Comparison of ENCODE assay signal across 8 cellular contexts in the genomic region with DNA sequence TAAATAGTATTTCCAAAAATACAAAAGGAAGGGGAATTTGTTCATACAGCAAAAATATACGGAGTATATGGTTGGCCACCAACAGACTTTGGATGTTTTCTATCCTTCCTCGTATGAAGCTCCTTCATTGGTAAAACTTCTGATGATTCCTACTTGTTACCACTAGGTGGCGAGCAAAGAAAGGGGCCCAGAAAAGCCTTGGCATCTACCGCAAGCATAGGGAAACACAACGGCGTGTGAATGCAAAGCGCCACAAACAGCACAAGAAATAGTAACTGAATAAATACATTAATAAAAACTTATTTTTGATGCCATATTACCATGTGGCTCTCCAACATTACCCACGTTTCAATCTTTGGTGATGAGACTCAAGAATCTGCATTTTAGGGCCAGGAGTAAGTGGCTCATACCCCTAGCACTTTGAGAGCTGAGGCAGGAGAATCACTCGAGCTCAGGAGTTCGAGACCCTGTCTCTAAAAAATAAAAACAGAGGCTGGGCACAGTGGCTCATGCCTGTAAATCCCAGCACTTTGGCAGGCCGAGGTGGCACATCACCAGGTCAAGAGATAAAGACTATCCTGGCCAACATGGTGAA. TPM values are rescaled to one million over a fixed set of nuclear protein-coding genes. Genes with fewer than 3 reads are reported as not detected.
DNase-seq lines count a peak whose midpoint lies in the region; ATAC-seq and TF ChIP-seq lines count a peak whose summit lies in the region.

No MANE protein-coding gene starts in this region.

- H3K27me3 ChIP-seq in adipocyte (replicated peaks; ENCODE audit: control insufficient read depth, insufficient read depth, low read length): no peaks in the 10 kb centered on the region
- H3K27me3 ChIP-seq in cardiac muscle cell: no peaks in the 10 kb centered on the region

- peaks cover 50% of the 10 kb centered on the region for H3K4me1 ChIP-seq in adipocyte (ENCODE audit: control insufficient read depth, insufficient read depth, low read length)
- H3K4me1 ChIP-seq in cardiac muscle cell (ENCODE audit: low read depth): peaks cover 4% of the 10 kb centered on the region

- H3K4me3 ChIP-seq in adipocyte (ENCODE audit: low read length) (peak overlapping the region; percentile 16), cardiac muscle cell (no peak overlapping the region)

- peak; percentile 87 for TF ChIP-seq CTCF in cardiac muscle cell (IDR thresholded peaks at IDR 0.05; ENCODE audit: low read depth, low read length)

- peak overlapping the region; percentile 26 for H3K9ac ChIP-seq in adipocyte (ENCODE audit: low read length)

- H3K27ac ChIP-seq in cardiac muscle cell: peak overlapping the region; percentile 81

- H3K9me3 ChIP-seq in adipocyte (ENCODE audit: control insufficient read depth, low read length) (no peaks in the 10 kb centered on the region), cardiac muscle cell (ENCODE audit: low read depth) (no peaks in the 10 kb centered on the region)

- intact Hi-C loops in posterior cingulate gyrus (cut with DNase I): loop anchor here (1.0 to 5.0 kb wide), 3 partner anchors 91 to 197 kb away; a partner anchor contains a TSS

- ATAC-seq in HG03378 (IDR thresholded peaks at IDR 0.05; ENCODE audit: unreplicated experiment): no peak
- no peak for ATAC-seq in GM21381 (IDR thresholded peaks at IDR 0.05; ENCODE audit: unreplicated experiment)

- DNase-seq in GM04503 (ENCODE audit: low read depth) (peak; percentile 37), NCI-H1105 (lab: John Stamatoyannopoulos, UW) (peak; percentile 48), SKM-1 (lab: John Stamatoyannopoulos, UW; ENCODE audit: unreplicated experiment) (peak; percentile 40), adipocyte (ENCODE audit: low read depth) (peak; percentile 94), cardiac muscle cell (ENCODE audit: low read depth in 1 of 2, low spot score in 1 of 2) (peak; percentile 80 to 87), posterior cingulate gyrus (peak in 6 of 10 donors; percentile 40 to 92 (median 49))

- H3K36me3 ChIP-seq in adipocyte (ENCODE audit: control insufficient read depth, insufficient read depth, low read length, severe bottlenecking) (peaks cover 18% of the 10 kb centered on the region), cardiac muscle cell (peaks cover 18% of the 10 kb centered on the region)

RNA-seq across cellular contexts. Expression of a gene that starts 34.5 kb away (rescaled TPM):
- 1,409 and 2,297 TPM in 2 replicates for total RNA-seq in cardiac muscle cell
- polyA plus RNA-seq in cardiac muscle cell: 658 and 685 TPM in 2 replicates

Comparison
In these comparisons a context has a peak if more than half of its experiments do, and no peak if none do; other contexts are left out.
1. DNase-seq: peak in every context shown above with its lines; median percentile 94 in adipocyte; 84 in cardiac muscle cell; 49 in posterior cingulate gyrus; 48 in NCI-H1105; 40 in SKM-1; 37 in GM04503.